2 cellular contexts compared by ENCODE assay signal in the genomic region with DNA sequence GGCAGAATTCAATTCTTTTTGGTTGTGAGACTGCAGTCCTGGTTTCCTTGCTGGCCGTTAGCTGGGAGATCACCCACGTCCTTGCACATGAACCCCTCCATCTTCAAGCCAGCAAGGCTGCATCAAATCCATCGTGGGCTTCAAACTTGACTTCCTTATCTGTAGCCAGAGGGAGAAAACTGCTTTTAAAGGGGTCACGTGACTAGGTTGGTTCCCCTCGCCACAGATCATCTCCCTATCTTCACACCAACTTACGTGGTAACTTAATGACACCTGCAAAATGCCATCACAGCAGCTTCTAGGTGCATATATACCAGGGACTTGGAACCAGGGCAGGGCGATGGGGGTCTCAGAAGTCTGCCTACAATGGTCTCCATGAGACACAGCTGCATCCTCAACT.
A peak's percentile ranks its signal among the peaks of the same experiment; 100 is the strongest.
TF ChIP-seq lines count a peak whose summit lies in the region.

No MANE protein-coding gene starts in this region.

TF ChIP-seq in A549, 52 proteins besides CTCF, POLR2A, EP300 and RAD21:
- no peak for TF ChIP-seq HOXB13 (CRISPR knock-in tag; IDR thresholded peaks at IDR 0.05; ENCODE audit: low read depth)
- no peak for TF ChIP-seq FOSB (CRISPR knock-in tag; IDR thresholded peaks at IDR 0.05)
- no peak for TF ChIP-seq ATOH8 (CRISPR knock-in tag; IDR thresholded peaks at IDR 0.05; ENCODE audit: low read depth)
- TF ChIP-seq, protein P1, sequence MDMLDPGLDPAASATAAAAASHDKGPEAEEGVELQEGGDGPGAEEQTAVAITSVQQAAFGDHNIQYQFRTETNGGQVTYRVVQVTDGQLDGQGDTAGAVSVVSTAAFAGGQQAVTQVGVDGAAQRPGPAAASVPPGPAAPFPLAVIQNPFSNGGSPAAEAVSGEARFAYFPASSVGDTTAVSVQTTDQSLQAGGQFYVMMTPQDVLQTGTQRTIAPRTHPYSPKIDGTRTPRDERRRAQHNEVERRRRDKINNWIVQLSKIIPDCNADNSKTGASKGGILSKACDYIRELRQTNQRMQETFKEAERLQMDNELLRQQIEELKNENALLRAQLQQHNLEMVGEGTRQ (IDR thresholded peaks at IDR 0.05): peak; percentile 11; the same call in 1 of the 2 replicates
- TF ChIP-seq KDM5A (IDR thresholded peaks at IDR 0.05): no peak
- TF ChIP-seq SREBF2 (IDR thresholded peaks at IDR 0.05): no peak

TF ChIP-seq in H1, 55 proteins besides CTCF, POLR2A, EP300 and RAD21:
- TF ChIP-seq CTBP2 (IDR thresholded peaks at IDR 0.05; ENCODE audit: borderline replicate concordance, insufficient read depth, insufficient read length, low read length) (no peak), NANOG (IDR thresholded peaks at IDR 0.05; ENCODE audit: insufficient read depth, low read depth, low read length, poor library complexity, severe bottlenecking) (no peak), SP4 (IDR thresholded peaks at IDR 0.05; ENCODE audit: low read length) (no peak), POLR2AphosphoS5 (IDR thresholded peaks at IDR 0.05; ENCODE audit: low read depth, low read length) (no peak), EGR1 (IDR thresholded peaks at IDR 0.05; ENCODE audit: borderline replicate concordance, low read depth, low read length) (no peak), YY1 (IDR thresholded peaks at IDR 0.05; ENCODE audit: low read depth, low read length) (no peak), BACH1 (IDR thresholded peaks at IDR 0.05; ENCODE audit: low read length) (no peak), MAFK (IDR thresholded peaks at IDR 0.05; ENCODE audit: low read depth, low read length) (no peak), CREB1 (IDR thresholded peaks at IDR 0.05) (no peak), GTF2F1 (IDR thresholded peaks at IDR 0.05; ENCODE audit: borderline replicate concordance, low read depth, low read length) (no peak), SRF (IDR thresholded peaks at IDR 0.05; ENCODE audit: low read depth, low read length) (no peak), JUND (IDR thresholded peaks at IDR 0.05; ENCODE audit: low read length) (no peak), SIX5 (IDR thresholded peaks at IDR 0.05; ENCODE audit: low read depth, low read length) (no peak), RNF2 (IDR thresholded peaks at IDR 0.05; ENCODE audit: borderline replicate concordance, low read depth, low read length, missing control alignments, poor library complexity, severe bottlenecking) (no peak), TAF7 (optimal IDR thresholded peaks at IDR 0.05; ENCODE audit: borderline replicate concordance, low read depth, low read length) (no peak)
- TF ChIP-seq, protein P2, sequence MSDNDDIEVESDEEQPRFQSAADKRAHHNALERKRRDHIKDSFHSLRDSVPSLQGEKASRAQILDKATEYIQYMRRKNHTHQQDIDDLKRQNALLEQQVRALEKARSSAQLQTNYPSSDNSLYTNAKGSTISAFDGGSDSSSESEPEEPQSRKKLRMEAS (IDR thresholded peaks at IDR 0.05): no peak
